ENCODE assay signal across 10 cellular contexts in the genomic region with DNA sequence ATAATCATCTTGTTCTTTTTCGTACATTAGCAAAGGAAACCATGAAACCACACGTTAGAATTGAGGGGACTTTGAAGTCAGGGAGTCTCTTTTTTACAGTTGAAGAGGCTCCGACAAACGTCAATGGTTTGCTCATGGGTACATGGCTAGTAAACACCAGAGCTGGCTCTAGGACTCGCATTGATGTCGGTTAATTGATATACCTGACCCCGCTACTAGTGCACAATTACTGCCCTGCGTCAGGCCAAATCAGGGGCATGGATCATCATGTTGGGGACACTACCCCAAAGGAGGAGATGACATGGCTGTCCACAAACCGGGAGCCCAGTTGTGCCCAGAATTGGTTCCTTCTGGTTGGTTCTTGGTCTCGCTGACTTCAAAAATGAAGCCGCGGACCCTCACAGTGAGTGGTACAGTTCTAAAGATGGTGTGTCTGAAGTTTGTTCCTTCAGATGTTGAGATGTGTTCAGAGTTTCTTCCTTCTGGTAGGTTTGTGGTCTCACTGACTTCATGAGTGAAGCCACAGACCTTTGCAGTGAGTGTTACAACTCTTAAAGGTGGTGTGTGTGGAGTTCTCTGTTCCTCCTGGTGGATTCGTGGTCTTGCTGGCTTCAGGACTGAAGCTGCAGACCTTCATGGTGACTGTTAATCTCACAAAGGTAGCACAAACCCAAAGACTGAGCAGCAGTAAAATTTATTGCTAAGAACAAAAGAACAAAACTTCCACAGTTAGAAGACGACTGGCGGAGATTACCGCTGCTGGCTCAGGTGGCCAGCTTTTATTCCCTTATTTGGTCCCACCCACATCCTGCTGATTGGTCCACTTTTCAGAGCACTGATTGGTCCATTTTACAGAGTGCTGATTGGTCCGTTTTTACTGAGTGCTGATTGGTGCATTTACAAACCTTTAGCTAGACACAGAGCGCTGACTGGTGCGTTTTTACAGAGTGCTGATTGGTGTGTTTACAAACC.
DNase-seq lines count a peak whose midpoint lies in the region; ATAC-seq lines count a peak whose summit lies in the region.
"Had no signal": no experiment of that assay in that cellular context is flagged by ENCODE, and none has a peak within 500 bp of the region (broad histone marks: within the 10 kb centered on the region; RNA-seq: fewer than 3 reads in every experiment).

No MANE protein-coding gene starts in this region.

- no peak overlapping the region for H3K4me3 ChIP-seq in effector memory CD4-positive, alpha-beta T cell (ENCODE audit: insufficient read depth, low read depth, low read length, poor library complexity, severe bottlenecking)

- peaks cover 20% of the 10 kb centered on the region for H3K4me1 ChIP-seq in effector memory CD4-positive, alpha-beta T cell (ENCODE audit: control insufficient read depth, insufficient read depth, low read length, poor library complexity, severe bottlenecking)

- H3K27ac ChIP-seq in effector memory CD4-positive, alpha-beta T cell (ENCODE audit: insufficient read depth, low read length, poor library complexity, severe bottlenecking) = peak overlapping the region; percentile 81

- no peaks in the 10 kb centered on the region for H3K27me3 ChIP-seq in effector memory CD4-positive, alpha-beta T cell (replicated peaks; ENCODE audit: control insufficient read depth, insufficient read depth, low read length, poor library complexity, severe bottlenecking)

- DNase-seq in T follicular helper cell (ENCODE audit: low read depth) = peak; percentile 49
- peak; percentile 63 for DNase-seq in activated CD8-positive, alpha-beta memory T cell treated with anti-CD3 and anti-CD28 coated beads, Interleukin-2, amount 50 U/mL, for 48 hours
- DNase-seq in effector memory CD4-positive, alpha-beta T cell = peak; percentile 25 to 47 (median 35)
- DNase-seq in stimulated activated CD8-positive, alpha-beta memory T cell treated with anti-CD3 and anti-CD28 coated beads, Interleukin-4, amount 100 ng/mL, for 48 hours = peak; percentile 59
- no peak for DNase-seq in GDM1 (lab: John Stamatoyannopoulos, UW)
- no peak for DNase-seq in hypothalamus (lab: John Stamatoyannopoulos, UW)
- DNase-seq: H7, NCI-H1048 had no signal

- H3K9me3 ChIP-seq in effector memory CD4-positive, alpha-beta T cell (ENCODE audit: control insufficient read depth, low read length) = no peaks in the 10 kb centered on the region

- ATAC-seq in GM21576 (IDR thresholded peaks at IDR 0.05; ENCODE audit: unreplicated experiment) (no peak), GM21737 (IDR thresholded peaks at IDR 0.05; ENCODE audit: unreplicated experiment) (no peak)

- no peaks in the 10 kb centered on the region for H3K36me3 ChIP-seq in effector memory CD4-positive, alpha-beta T cell (ENCODE audit: control insufficient read depth, insufficient read depth, low read length)

Comparison
In these comparisons a context has a peak if more than half of its experiments do, and no peak if none do; other contexts are left out.
1. DNase-seq: peak in T follicular helper cell (single experiment), activated CD8-positive, alpha-beta memory T cell treated with anti-CD3 and anti-CD28 coated beads, Interleukin-2, amount 50 U/mL, for 48 hours (single experiment), effector memory CD4-positive, alpha-beta T cell (3 of 3) and stimulated activated CD8-positive, alpha-beta memory T cell treated with anti-CD3 and anti-CD28 coated beads, Interleukin-4, amount 100 ng/mL, for 48 hours (single experiment); none in GDM1 (single experiment) and hypothalamus (0 of 51).